16 cellular contexts compared by ENCODE assay signal in genomic region chr2:226644342-226644957, GRCh38.
DNase-seq lines count a peak whose midpoint lies in the region; ATAC-seq and TF ChIP-seq lines count a peak whose summit lies in the region.
"Had no signal": no experiment of that assay in that cellular context is flagged by ENCODE, and none has a peak within 500 bp of the region (broad histone marks: within the 10 kb centered on the region; RNA-seq: fewer than 3 reads in every experiment).

No MANE protein-coding gene starts in this region.

- BruUV-seq in MCF 10A (replicated peaks; lab: Mats Ljungman, UMichigan): no TSS peak

- intact Hi-C loops in MCF 10A (cut with micrococcal nuclease): no loop called here

- H3K4me2 ChIP-seq in smooth muscle cell: peak overlapping the region; percentile 18

- H3K27me3 Mint-ChIP-seq in MCF 10A (ENCODE audit: insufficient read depth, unreplicated experiment): no peaks in the 10 kb centered on the region

- H3K4me3 ChIP-seq in cardiac fibroblast (replicated peaks in 1 of 2; ENCODE audit: low read depth in 2 of 2, low read length in 2 of 2) (no peak overlapping the region), smooth muscle cell (no peak overlapping the region)

- H3K27ac ChIP-seq in smooth muscle cell (ENCODE audit: low read depth): peak overlapping the region; percentile 69

- no peaks in the 10 kb centered on the region for H3K27me3 ChIP-seq in smooth muscle cell (ENCODE audit: low read depth)

- H2AFZ ChIP-seq in smooth muscle cell (ENCODE audit: low read depth): peak overlapping the region; percentile 41

- H3K9me3 ChIP-seq in smooth muscle cell (replicated peaks; ENCODE audit: low read depth): no peaks in the 10 kb centered on the region

- H3K9ac ChIP-seq in smooth muscle cell (ENCODE audit: low read depth): no peak overlapping the region

- CTCF ChIA-PET in MCF 10A (lab: Yijun Ruan, JAX): no interaction called here

- H3K27ac Mint-ChIP-seq in MCF 10A (ENCODE audit: low read depth, unreplicated experiment): no peak overlapping the region
- H3K27ac Mint-ChIP-seq: stimulated activated naive B cell treated with anti-CD40 and anti-IgM and Interleukin-4, amounts not matched to agents 10 μg/mL and 1 μg/mL and 100 μg/mL, for 72 hours; T-helper 2 cell treated with Interferon-gamma antibody and Interleukin-4, amounts not matched to agents 5 μg/mL and 100 μg/mL, for 36 hours had no signal

- WGBS in smooth muscle cell (ENCODE audit: low lambda C conversion rate): 21% methylated on average over 7 of the region's 7 CpGs

- no peaks in the 10 kb centered on the region for H3F3A ChIP-seq in smooth muscle cell (ENCODE audit: low read depth)

- peaks cover under 1% of the 10 kb centered on the region for H3K36me3 Mint-ChIP-seq in MCF 10A (ENCODE audit: insufficient read depth, unreplicated experiment)

- no peak for TF ChIP-seq CTCF in cardiac fibroblast (IDR thresholded peaks at IDR 0.05; ENCODE audit: low read depth, low read length)
- no peak for TF ChIP-seq CTCF in smooth muscle cell (IDR thresholded peaks at IDR 0.05; ENCODE audit: borderline replicate concordance, insufficient read depth, poor library complexity, severe bottlenecking)
- TF ChIP-seq CTCF in MCF 10A (IDR thresholded peaks at IDR 0.05; ENCODE audit: unreplicated experiment): no peak

- peaks cover 13% of the 10 kb centered on the region for H3K4me1 ChIP-seq in smooth muscle cell (ENCODE audit: low read depth)

- H3K4me1 Mint-ChIP-seq in MCF 10A (ENCODE audit: insufficient read depth, unreplicated experiment): peaks cover under 1% of the 10 kb centered on the region

- no peak overlapping the region for H3K4me3 Mint-ChIP-seq in MCF 10A (ENCODE audit: unreplicated experiment)
- H3K4me3 Mint-ChIP-seq: stimulated activated naive B cell treated with anti-CD40 and anti-IgM and Interleukin-4, amounts not matched to agents 10 μg/mL and 1 μg/mL and 100 μg/mL, for 72 hours; T-helper 2 cell treated with Interferon-gamma antibody and Interleukin-4, amounts not matched to agents 5 μg/mL and 100 μg/mL, for 36 hours had no signal

- no peaks in the 10 kb centered on the region for H3K36me3 ChIP-seq in smooth muscle cell (ENCODE audit: low read depth)

- DNase-seq in LHCN-M2 (ENCODE audit: low read depth) (peak; percentile 60), cardiac fibroblast (ENCODE audit: low read depth in 2 of 2) (peak; percentile 80 to 90), islet precursor cell (peak; percentile 79), smooth muscle cell (lab: John Stamatoyannopoulos, UW; ENCODE audit: unreplicated experiment) (no peak), ureter (ENCODE audit: low spot score) (no peak), MCF 10A (ENCODE audit: unreplicated experiment) (no peak)
- DNase-seq in activated CD4-positive, CD25-positive, alpha-beta regulatory T cell (lab: John Stamatoyannopoulos, UW): no peak
- DNase-seq: activated effector memory CD4-positive, alpha-beta T cell treated with anti-CD3 and anti-CD28 coated beads, Interleukin-2, amount 50 U/mL, for 16 hours; GDM1; KG1; NCI-H2081; nucleus accumbens; stimulated activated CD4-positive, alpha-beta T cell treated with anti-CD3 and anti-CD28 coated beads, Interleukin-1b, Interleukin-23, amount 100 ng/mL, for 48 hours; stimulated activated naive B cell treated with anti-CD40 and anti-IgM and Interleukin-4, amounts not matched to agents 10 μg/mL and 1 μg/mL and 100 μg/mL, for 72 hours had no signal

- H3K9me3 Mint-ChIP-seq in MCF 10A (ENCODE audit: unreplicated experiment): peaks cover 10% of the 10 kb centered on the region

- no peak for ATAC-seq in HG03135 (IDR thresholded peaks at IDR 0.05; ENCODE audit: unreplicated experiment)
- ATAC-seq: stimulated activated naive B cell treated with anti-CD40 and anti-IgM and Interleukin-4, amounts not matched to agents 10 μg/mL and 1 μg/mL and 100 μg/mL, for 72 hours had no signal

- no peaks in the 10 kb centered on the region for H4K20me1 ChIP-seq in smooth muscle cell (ENCODE audit: low read depth)

- no peaks in the 10 kb centered on the region for H3K79me2 ChIP-seq in smooth muscle cell (ENCODE audit: low read depth)

- POLR2A ChIA-PET in MCF 10A (lab: Yijun Ruan, JAX): no interaction called here

Comparison
In these comparisons a context has a peak if more than half of its experiments do, and no peak if none do; other contexts are left out.
1. DNase-seq: peak in LHCN-M2 (single experiment), cardiac fibroblast (2 of 2) and islet precursor cell (single experiment); none in smooth muscle cell (single experiment), ureter (single experiment), activated CD4-positive, CD25-positive, alpha-beta regulatory T cell (0 of 4) and MCF 10A (single experiment).